ENCODE assay signal across 8 cellular contexts in the genomic region with DNA sequence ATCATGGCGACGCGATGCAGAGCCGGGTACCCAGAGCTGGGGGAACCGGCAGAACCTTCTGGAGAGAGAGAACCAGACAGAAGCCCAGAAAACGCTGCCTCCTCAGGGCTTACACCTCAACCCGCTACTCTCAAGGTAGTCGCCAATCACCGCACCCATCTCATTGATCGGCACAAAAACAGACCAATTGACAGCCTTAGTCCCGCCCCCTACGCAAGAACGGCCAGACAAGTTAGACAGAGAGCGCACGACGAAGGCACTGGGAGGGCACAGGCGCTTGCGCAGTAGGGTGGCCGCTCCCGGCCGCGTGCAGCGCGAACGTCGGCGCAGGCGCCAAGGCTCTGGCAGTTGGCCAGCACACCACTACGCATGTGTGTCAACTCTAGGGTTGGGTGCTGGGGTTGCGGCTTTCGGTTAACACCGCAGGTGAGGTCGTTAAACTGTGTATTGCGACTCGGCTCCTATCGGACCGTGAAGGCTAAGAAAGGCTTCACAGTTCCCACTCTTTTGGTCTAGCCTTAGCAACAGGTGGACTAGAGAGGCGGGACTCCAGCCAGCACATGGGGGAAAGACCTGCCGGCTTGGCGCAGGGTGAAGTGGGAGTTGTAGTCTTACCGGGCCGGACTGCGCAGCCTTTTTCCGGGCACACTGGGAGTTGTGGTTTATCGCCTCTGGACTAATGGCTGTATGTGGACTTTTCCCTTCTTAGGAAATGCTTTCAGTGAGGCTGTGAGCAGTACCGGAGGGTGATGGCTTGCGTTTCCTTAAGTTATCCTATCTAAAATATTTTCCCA. TPM values are rescaled to one million over a fixed set of nuclear protein-coding genes. Genes with fewer than 3 reads are reported as not detected.
DNase-seq lines count a peak whose midpoint lies in the region; ATAC-seq and TF ChIP-seq lines count a peak whose summit lies in the region.

A gene (minus strand): TSS at position 113 of the 794 bp plus-strand sequence. CDS start 108 bp downstream, at position 5.
A gene (plus strand): TSS at position 347 of the 794 bp plus-strand sequence. CDS start 1,232 bp downstream, outside the sequence.

- H3K9me3 ChIP-seq in heart right ventricle: no peaks in the 10 kb centered on the region

- intact Hi-C loops in heart right ventricle (cut with DNase I): no loop called here

- peaks cover 13% of the 10 kb centered on the region for H3K36me3 Mint-ChIP-seq in type B pancreatic cell

- H3K4me1 Mint-ChIP-seq in type B pancreatic cell (ENCODE audit: unreplicated experiment): peaks cover 24% of the 10 kb centered on the region

- no peaks in the 10 kb centered on the region for H3K9me3 Mint-ChIP-seq in type B pancreatic cell

- peaks cover 8 to 25% (median 20%) of the 10 kb centered on the region in 9 donors for H3K4me1 ChIP-seq in heart right ventricle

- H3K27me3 Mint-ChIP-seq in type B pancreatic cell: no peaks in the 10 kb centered on the region

- H3K27me3 ChIP-seq in heart right ventricle: no peaks in the 10 kb centered on the region

- H3K27ac Mint-ChIP-seq in type B pancreatic cell: peak within 1 kb of the TSS; percentile 95

- peak within 1 kb of the TSS; percentile 63 to 99 (median 86) for H3K4me3 ChIP-seq in heart right ventricle

- in situ Hi-C loops in GM13976 (cut with MboI; ENCODE audit: low sequenced_read_pairs, unreplicated experiment): no loop called here

- H3K4me3 Mint-ChIP-seq in type B pancreatic cell: peak within 1 kb of the TSS; percentile 99

- peaks cover 0 to 31% (median 18%) of the 10 kb centered on the region in 9 donors for H3K36me3 ChIP-seq in heart right ventricle

- WGBS in heart right ventricle, 2 donors: 0% methylated on average over 47 of the region's 47 CpGs

- ATAC-seq in HG02852 (IDR thresholded peaks at IDR 0.05; ENCODE audit: unreplicated experiment): peak; percentile 94
- peak; percentile 97 to 99 (median 97) for ATAC-seq in heart right ventricle

- DNase-seq in GM13976 (ENCODE audit: low spot score): peak; percentile 98
- DNase-seq in NCI-H1436 treated with DMSO at 0.1 percent for 48 hours (lab: John Stamatoyannopoulos, UW): peak; percentile 94
- peak; percentile 98 for DNase-seq in T follicular helper cell (ENCODE audit: low read depth)
- peak; percentile 100 for DNase-seq in amniotic epithelial cell (ENCODE audit: low read depth)
- DNase-seq in heart right ventricle: peak; percentile 100
- peak; percentile 100 for DNase-seq in pons (ENCODE audit: low spot score)
- DNase-seq in type B pancreatic cell (ENCODE audit: extremely low spot score, unreplicated experiment): peak; percentile 99

- TF ChIP-seq CTCF in GM13976 (IDR thresholded peaks at IDR 0.05; ENCODE audit: borderline replicate concordance, control extremely low read depth, extremely low read depth, insufficient read depth, missing control alignments): no peak
- TF ChIP-seq CTCF in heart right ventricle (IDR thresholded peaks at IDR 0.05): no peak
- TF ChIP-seq CTCF in type B pancreatic cell (conservative IDR thresholded peaks at IDR 0.05): no peak

- peak within 1 kb of the TSS; percentile 47 to 93 (median 82) for H3K27ac ChIP-seq in heart right ventricle

RNA-seq across cellular contexts. Expression of the first gene that starts in this region (rescaled TPM):
- total RNA-seq in heart right ventricle (100 to 1,000 TPM; 102 to 142 (median 127) TPM), type B pancreatic cell (ENCODE audit: low replicate concordance) (209 and 301 TPM in 2 replicates)
- 100 to 1,000 TPM in 1 of 2 donors, 10 to 100 TPM in 1; 76.2 to 212 TPM for polyA plus RNA-seq in heart right ventricle

RNA-seq across cellular contexts. Expression of the second gene that starts in this region (rescaled TPM):
- under 1 TPM in 3 of 10 donors, not detected in 7; 0.64 to 0.79 (median 0.66) TPM for total RNA-seq in heart right ventricle
- polyA plus RNA-seq in heart right ventricle: not detected
- 0.63 TPM in 1 of 2 replicates, not detected in the other for total RNA-seq in type B pancreatic cell (ENCODE audit: low replicate concordance)

Comparison
In these comparisons a context has a peak if more than half of its experiments do, and no peak if none do; other contexts are left out.
1. Peak in every context shown above with its lines: DNase-seq, ATAC-seq, H3K4me3 ChIP-seq and H3K27ac ChIP-seq.